Comparison of ENCODE assay signal across 1 cellular context in genomic region chr19:48513289-48514122, GRCh38.
TF ChIP-seq lines count a peak whose summit lies in the region.

No MANE protein-coding gene starts in this region.

TF ChIP-seq in HepG2, 621 proteins besides CTCF, POLR2A, EP300 and RAD21 (continued from another document and continues in another):
- no peak for TF ChIP-seq NFAT5 (CRISPR knock-in tag; IDR thresholded peaks at IDR 0.05)
- peak; percentile 55; the same call in 1 of the 2 replicates for TF ChIP-seq HDAC1 (CRISPR knock-in tag; IDR thresholded peaks at IDR 0.05)
- no peak for TF ChIP-seq SMARCE1 (IDR thresholded peaks at IDR 0.05; ENCODE audit: borderline replicate concordance)
- no peak for TF ChIP-seq HOXA7 (CRISPR knock-in tag; IDR thresholded peaks at IDR 0.05)
- no peak for TF ChIP-seq ZNF891 (CRISPR knock-in tag; IDR thresholded peaks at IDR 0.05)
- TF ChIP-seq REXO4 (CRISPR knock-in tag; IDR thresholded peaks at IDR 0.05; ENCODE audit: borderline replicate concordance), result no peak
- no peak for TF ChIP-seq NFIC (IDR thresholded peaks at IDR 0.05; ENCODE audit: low read length)
- no peak for TF ChIP-seq SYNCRIP (IDR thresholded peaks at IDR 0.05; ENCODE audit: insufficient read depth, low read depth, low read length)
- no peak for TF ChIP-seq CHD2 (IDR thresholded peaks at IDR 0.05; ENCODE audit: low read depth, low read length)
- no peak for TF ChIP-seq DPF2 (CRISPR knock-in tag; IDR thresholded peaks at IDR 0.05; ENCODE audit: borderline replicate concordance, low read depth)
- TF ChIP-seq PBX2 (CRISPR knock-in tag; IDR thresholded peaks at IDR 0.05), result no peak
- TF ChIP-seq HMGXB4 (CRISPR knock-in tag; IDR thresholded peaks at IDR 0.05; ENCODE audit: borderline replicate concordance in 1 of 2, low read depth in 1 of 2), result peak in 1 of 2 experiments; percentile 36; a peak in 1 of 4 replicates
- peak; percentile 41; the same call in 1 of the 2 replicates for TF ChIP-seq HDAC2 (CRISPR knock-in tag; IDR thresholded peaks at IDR 0.05)
- TF ChIP-seq ZNF747 (CRISPR knock-in tag; IDR thresholded peaks at IDR 0.05; ENCODE audit: borderline replicate concordance), result no peak
- TF ChIP-seq ZNF883 (CRISPR knock-in tag; IDR thresholded peaks at IDR 0.05; ENCODE audit: not compliant biosample characterization), result no peak
- TF ChIP-seq NFKB2 (CRISPR knock-in tag; IDR thresholded peaks at IDR 0.05; ENCODE audit: borderline replicate concordance), result no peak
- TF ChIP-seq ZBTB20 (CRISPR knock-in tag; IDR thresholded peaks at IDR 0.05; ENCODE audit: borderline replicate concordance, low read depth), result no peak
- TF ChIP-seq CAMTA2 (CRISPR knock-in tag; IDR thresholded peaks at IDR 0.05; ENCODE audit: borderline replicate concordance), result no peak
- TF ChIP-seq PCBP1 (IDR thresholded peaks at IDR 0.05; ENCODE audit: borderline replicate concordance, low read depth, low read length), result no peak
- TF ChIP-seq SMAD1 (CRISPR knock-in tag; IDR thresholded peaks at IDR 0.05; ENCODE audit: borderline replicate concordance, low read depth), result no peak
- TF ChIP-seq MBD4 (IDR thresholded peaks at IDR 0.05; ENCODE audit: borderline replicate concordance, low read length), result no peak
- no peak for TF ChIP-seq ZNF83 (CRISPR knock-in tag; IDR thresholded peaks at IDR 0.05; ENCODE audit: borderline replicate concordance)
- no peak for TF ChIP-seq HIC2 (CRISPR knock-in tag; IDR thresholded peaks at IDR 0.05; ENCODE audit: low read depth)
- no peak for TF ChIP-seq ZNF101 (CRISPR knock-in tag; IDR thresholded peaks at IDR 0.05; ENCODE audit: borderline replicate concordance, low read depth)
- TF ChIP-seq ZNF496 (CRISPR knock-in tag; IDR thresholded peaks at IDR 0.05; ENCODE audit: insufficient replicate concordance), result no peak
- no peak for TF ChIP-seq MIER2 (CRISPR knock-in tag; IDR thresholded peaks at IDR 0.05)
- TF ChIP-seq POGZ (CRISPR knock-in tag; IDR thresholded peaks at IDR 0.05), result no peak
- TF ChIP-seq ZNF772 (CRISPR knock-in tag; IDR thresholded peaks at IDR 0.05), result no peak
- peak; percentile 61; the same call in 1 of the 2 replicates for TF ChIP-seq ADNP (CRISPR knock-in tag; IDR thresholded peaks at IDR 0.05)
- TF ChIP-seq BORCS8-MEF2B (CRISPR knock-in tag; IDR thresholded peaks at IDR 0.05), result no peak
- TF ChIP-seq ZNF558 (CRISPR knock-in tag; IDR thresholded peaks at IDR 0.05; ENCODE audit: borderline replicate concordance), result no peak
- TF ChIP-seq LRRFIP1 (CRISPR knock-in tag; conservative IDR thresholded peaks at IDR 0.05), result no peak
- no peak for TF ChIP-seq ZNF275 (CRISPR knock-in tag; IDR thresholded peaks at IDR 0.05; ENCODE audit: borderline replicate concordance)
- TF ChIP-seq BRCA1 (CRISPR knock-in tag; IDR thresholded peaks at IDR 0.05), result no peak
- TF ChIP-seq GMEB1 (CRISPR knock-in tag; IDR thresholded peaks at IDR 0.05; ENCODE audit: borderline replicate concordance), result peak; percentile 13; the same call in 1 of the 2 replicates
- no peak for TF ChIP-seq ZNF879 (CRISPR knock-in tag; IDR thresholded peaks at IDR 0.05)
- no peak for TF ChIP-seq SRSF4 (IDR thresholded peaks at IDR 0.05; ENCODE audit: low read depth, low read length, poor library complexity, severe bottlenecking)
- no peak for TF ChIP-seq MED13 (CRISPR knock-in tag; IDR thresholded peaks at IDR 0.05)
- TF ChIP-seq ZFP62 (CRISPR knock-in tag; IDR thresholded peaks at IDR 0.05), result no peak
- TF ChIP-seq POGK (CRISPR knock-in tag; conservative IDR thresholded peaks at IDR 0.05), result peak; percentile 71; the same call in 1 of the 2 replicates
- no peak for TF ChIP-seq CSRNP1 (CRISPR knock-in tag; IDR thresholded peaks at IDR 0.05)
- peak; percentile 19; the same call in 1 of the 2 replicates for TF ChIP-seq KAT8 (CRISPR knock-in tag; IDR thresholded peaks at IDR 0.05)
- TF ChIP-seq HCFC1 (IDR thresholded peaks at IDR 0.05; ENCODE audit: low read depth, low read length), result peak; percentile 83
- no peak for TF ChIP-seq ZNF598 (CRISPR knock-in tag; IDR thresholded peaks at IDR 0.05; ENCODE audit: borderline replicate concordance)
- no peak for TF ChIP-seq KDM6A (CRISPR knock-in tag; IDR thresholded peaks at IDR 0.05; ENCODE audit: low read depth)
- TF ChIP-seq ZFYVE20 (CRISPR knock-in tag; IDR thresholded peaks at IDR 0.05; ENCODE audit: borderline replicate concordance, low read depth), result no peak
- TF ChIP-seq MATR3 (CRISPR knock-in tag; IDR thresholded peaks at IDR 0.05), result no peak
- no peak for TF ChIP-seq ZNF569 (CRISPR knock-in tag; IDR thresholded peaks at IDR 0.05; ENCODE audit: borderline replicate concordance)
